Comparison of ENCODE assay signal across 14 cellular contexts in genomic region chr14:55355922-55356321, GRCh38. TPM values are rescaled to one million over a fixed set of nuclear protein-coding genes. Genes with fewer than 3 reads are reported as not detected.
DNase-seq lines count a peak whose midpoint lies in the region; ATAC-seq, FAIRE-seq and TF ChIP-seq lines count a peak whose summit lies in the region.
"Had no signal": no experiment of that assay in that cellular context is flagged by ENCODE, and none has a peak within 500 bp of the region (broad histone marks: within the 10 kb centered on the region; RNA-seq: fewer than 3 reads in every experiment).

No MANE protein-coding gene starts in this region.

- TF ChIP-seq POLR2A in esophagus muscularis mucosa (IDR thresholded peaks at IDR 0.05; ENCODE audit: low read depth), result no peak

- DNase-seq in Right ventricle myocardium superior (no peak), right atrium auricular region (ENCODE audit: low spot score) (no peak), HTR-8/SVneo (ENCODE audit: insufficient read length, low spot score) (no peak), esophagus muscularis mucosa (ENCODE audit: extremely low spot score) (peak; percentile 74), superior temporal gyrus (ENCODE audit: extremely low spot score) (peak; percentile 15)
- DNase-seq in stimulated activated naive CD4-positive, alpha-beta T cell treated with Interleukin-2 at 50 U/mL for 16 hours (lab: John Stamatoyannopoulos, UW), result no peak
- DNase-seq: ACHN; CD4-positive, alpha-beta T cell; DMS79; H7 had no signal

- intact Hi-C loops in Right ventricle myocardium superior (cut with DNase I) (loop anchor here (2.0 kb wide), 1 partner anchor 85 kb away; the partner anchor contains the start of gene FBXO34), esophagus muscularis mucosa (cut with DNase I) (loop anchor here (5.0 kb wide), 1 partner anchor 89 kb away; no protein-coding TSS in a partner anchor)

- H3K4me1 ChIP-seq in right atrium auricular region, result no peaks in the 10 kb centered on the region
- H3K4me1 ChIP-seq in esophagus muscularis mucosa, result peaks cover 0 to 7% (median 3%) of the 10 kb centered on the region in 4 donors
- H3K4me1 ChIP-seq: BLaER1 treated with 17β-estradiol and CSF1 and Interleukin-3, amounts not matched to agents 10 nM and 100 nM had no signal

- no peak for TF ChIP-seq EP300 in esophagus muscularis mucosa (IDR thresholded peaks at IDR 0.05)

- 84% methylated on average over 6 of the region's 6 CpGs for WGBS in esophagus muscularis mucosa

- H3K9me3 ChIP-seq in right atrium auricular region (no peaks in the 10 kb centered on the region), esophagus muscularis mucosa (no peaks in the 10 kb centered on the region)
- H3K9me3 ChIP-seq: BLaER1 treated with 17β-estradiol and CSF1 and Interleukin-3, amounts not matched to agents 10 nM and 100 nM had no signal

- H3K36me3 ChIP-seq in right atrium auricular region (peaks cover 32% of the 10 kb centered on the region), esophagus muscularis mucosa (peaks cover 5 to 50% (median 38%) of the 10 kb centered on the region in 4 donors)

- ATAC-seq in Right ventricle myocardium superior (ENCODE audit: poor library complexity), result peak; percentile 61
- ATAC-seq in GM19395 (IDR thresholded peaks at IDR 0.05; ENCODE audit: unreplicated experiment), result no peak
- ATAC-seq: GM23338 had no signal

- FAIRE-seq in HTR-8/SVneo (lab: Jason Lieb, UNC), result peak; percentile 80
- FAIRE-seq: GM12891 had no signal

- H3K27me3 ChIP-seq in right atrium auricular region, result no peaks in the 10 kb centered on the region
- H3K27me3 ChIP-seq in esophagus muscularis mucosa, result no peaks in the 10 kb centered on the region
- H3K27me3 ChIP-seq: BLaER1 treated with 17β-estradiol and CSF1 and Interleukin-3, amounts not matched to agents 10 nM and 100 nM had no signal

- no peak overlapping the region for H3K4me3 ChIP-seq in right atrium auricular region
- H3K4me3 ChIP-seq in esophagus muscularis mucosa, result no peak overlapping the region
- H3K4me3 ChIP-seq: BLaER1 treated with 17β-estradiol and CSF1 and Interleukin-3, amounts not matched to agents 10 nM and 100 nM; GM23338 had no signal

- H3K27ac ChIP-seq in right atrium auricular region (no peak overlapping the region), esophagus muscularis mucosa (replicated peaks in 1 of 4) (no peak overlapping the region)
- H3K27ac ChIP-seq: BLaER1 treated with 17β-estradiol and CSF1 and Interleukin-3, amounts not matched to agents 10 nM and 100 nM had no signal

- TF ChIP-seq CTCF in right atrium auricular region (IDR thresholded peaks at IDR 0.05) (no peak), esophagus muscularis mucosa (IDR thresholded peaks at IDR 0.05) (no peak)

RNA-seq across cellular contexts. Expression of gene ATG14, which starts 55.7 kb away (rescaled TPM):
- total RNA-seq in Right ventricle myocardium superior (12.3 TPM), right atrium auricular region (10 to 100 TPM in 1 of 2 donors, 1 to 10 TPM in 1; 6.7 to 11.1 TPM), esophagus muscularis mucosa (10 to 100 TPM; 13.2 to 19.5 (median 15.4) TPM)

Comparison
In these comparisons a context has a peak if more than half of its experiments do, and no peak if none do; other contexts are left out.
1. DNase-seq: peak in esophagus muscularis mucosa (single experiment) and superior temporal gyrus (single experiment); none in Right ventricle myocardium superior (single experiment), right atrium auricular region (single experiment), HTR-8/SVneo (single experiment) and stimulated activated naive CD4-positive, alpha-beta T cell treated with Interleukin-2 at 50 U/mL for 16 hours (single experiment).